In the genomic region with DNA sequence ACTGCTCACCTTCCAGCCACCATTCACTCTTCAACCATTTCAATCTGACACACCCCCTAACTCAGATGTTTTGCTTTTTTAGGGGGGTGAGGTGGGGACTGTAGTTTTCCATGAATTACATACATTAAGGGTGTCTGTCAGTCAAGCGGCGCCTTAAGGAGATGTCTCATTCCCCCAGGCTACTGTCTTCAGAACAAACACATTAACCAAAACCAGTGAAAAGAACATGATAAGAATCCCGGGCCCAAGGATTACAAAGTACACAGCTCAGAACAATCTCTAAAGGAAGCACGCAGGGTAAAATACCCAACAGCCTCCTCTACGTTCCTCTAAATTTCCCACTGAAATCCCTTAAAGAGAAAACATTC, we compare ENCODE assay signal across 1 cellular context.
TF ChIP-seq lines count a peak whose summit lies in the region.

No MANE protein-coding gene starts in this region.

TF ChIP-seq in GM12878, 131 proteins besides CTCF, POLR2A, EP300 and RAD21 (continued from another document):
- TF ChIP-seq, protein P1, sequence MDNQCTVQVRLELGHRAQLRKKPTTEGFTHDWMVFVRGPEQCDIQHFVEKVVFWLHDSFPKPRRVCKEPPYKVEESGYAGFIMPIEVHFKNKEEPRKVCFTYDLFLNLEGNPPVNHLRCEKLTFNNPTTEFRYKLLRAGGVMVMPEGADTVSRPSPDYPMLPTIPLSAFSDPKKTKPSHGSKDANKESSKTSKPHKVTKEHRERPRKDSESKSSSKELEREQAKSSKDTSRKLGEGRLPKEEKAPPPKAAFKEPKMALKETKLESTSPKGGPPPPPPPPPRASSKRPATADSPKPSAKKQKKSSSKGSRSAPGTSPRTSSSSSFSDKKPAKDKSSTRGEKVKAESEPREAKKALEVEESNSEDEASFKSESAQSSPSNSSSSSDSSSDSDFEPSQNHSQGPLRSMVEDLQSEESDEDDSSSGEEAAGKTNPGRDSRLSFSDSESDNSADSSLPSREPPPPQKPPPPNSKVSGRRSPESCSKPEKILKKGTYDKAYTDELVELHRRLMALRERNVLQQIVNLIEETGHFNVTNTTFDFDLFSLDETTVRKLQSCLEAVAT (IDR thresholded peaks at IDR 0.05), result no peak
- TF ChIP-seq, protein P2, sequence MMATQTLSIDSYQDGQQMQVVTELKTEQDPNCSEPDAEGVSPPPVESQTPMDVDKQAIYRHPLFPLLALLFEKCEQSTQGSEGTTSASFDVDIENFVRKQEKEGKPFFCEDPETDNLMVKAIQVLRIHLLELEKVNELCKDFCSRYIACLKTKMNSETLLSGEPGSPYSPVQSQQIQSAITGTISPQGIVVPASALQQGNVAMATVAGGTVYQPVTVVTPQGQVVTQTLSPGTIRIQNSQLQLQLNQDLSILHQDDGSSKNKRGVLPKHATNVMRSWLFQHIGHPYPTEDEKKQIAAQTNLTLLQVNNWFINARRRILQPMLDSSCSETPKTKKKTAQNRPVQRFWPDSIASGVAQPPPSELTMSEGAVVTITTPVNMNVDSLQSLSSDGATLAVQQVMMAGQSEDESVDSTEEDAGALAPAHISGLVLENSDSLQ (IDR thresholded peaks at IDR 0.05), result 0 out of 2 replicates have a peak, but pooled peaks have one; percentile 15
- TF ChIP-seq TBL1XR1 (IDR thresholded peaks at IDR 0.05; ENCODE audit: low read depth, low read length), result no peak
- TF ChIP-seq, protein P3, sequence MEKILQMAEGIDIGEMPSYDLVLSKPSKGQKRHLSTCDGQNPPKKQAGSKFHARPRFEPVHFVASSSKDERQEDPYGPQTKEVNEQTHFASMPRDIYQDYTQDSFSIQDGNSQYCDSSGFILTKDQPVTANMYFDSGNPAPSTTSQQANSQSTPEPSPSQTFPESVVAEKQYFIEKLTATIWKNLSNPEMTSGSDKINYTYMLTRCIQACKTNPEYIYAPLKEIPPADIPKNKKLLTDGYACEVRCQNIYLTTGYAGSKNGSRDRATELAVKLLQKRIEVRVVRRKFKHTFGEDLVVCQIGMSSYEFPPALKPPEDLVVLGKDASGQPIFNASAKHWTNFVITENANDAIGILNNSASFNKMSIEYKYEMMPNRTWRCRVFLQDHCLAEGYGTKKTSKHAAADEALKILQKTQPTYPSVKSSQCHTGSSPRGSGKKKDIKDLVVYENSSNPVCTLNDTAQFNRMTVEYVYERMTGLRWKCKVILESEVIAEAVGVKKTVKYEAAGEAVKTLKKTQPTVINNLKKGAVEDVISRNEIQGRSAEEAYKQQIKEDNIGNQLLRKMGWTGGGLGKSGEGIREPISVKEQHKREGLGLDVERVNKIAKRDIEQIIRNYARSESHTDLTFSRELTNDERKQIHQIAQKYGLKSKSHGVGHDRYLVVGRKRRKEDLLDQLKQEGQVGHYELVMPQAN (conservative IDR thresholded peaks at IDR 0.05), result 0 out of 2 replicates have a peak, but pooled peaks have one; percentile 77
- TF ChIP-seq STAT1 (conservative IDR thresholded peaks at IDR 0.05), result no peak
- no peak for TF ChIP-seq GABPA (IDR thresholded peaks at IDR 0.05; ENCODE audit: low read depth)
- TF ChIP-seq, protein P4, sequence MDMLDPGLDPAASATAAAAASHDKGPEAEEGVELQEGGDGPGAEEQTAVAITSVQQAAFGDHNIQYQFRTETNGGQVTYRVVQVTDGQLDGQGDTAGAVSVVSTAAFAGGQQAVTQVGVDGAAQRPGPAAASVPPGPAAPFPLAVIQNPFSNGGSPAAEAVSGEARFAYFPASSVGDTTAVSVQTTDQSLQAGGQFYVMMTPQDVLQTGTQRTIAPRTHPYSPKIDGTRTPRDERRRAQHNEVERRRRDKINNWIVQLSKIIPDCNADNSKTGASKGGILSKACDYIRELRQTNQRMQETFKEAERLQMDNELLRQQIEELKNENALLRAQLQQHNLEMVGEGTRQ (IDR thresholded peaks at IDR 0.05; ENCODE audit: borderline replicate concordance, low read depth, low read length), result no peak
- no peak for TF ChIP-seq ZNF274 (IDR thresholded peaks at IDR 0.05; ENCODE audit: insufficient read depth, insufficient read length)
- 0 out of 4 replicates have a peak, but pooled peaks of 1 of the 2 experiments have one; percentile 22 for TF ChIP-seq CEBPB (IDR thresholded peaks at IDR 0.05; ENCODE audit: borderline replicate concordance in 1 of 2, low read depth in 2 of 2, low read length in 2 of 2)
- TF ChIP-seq SMARCA5 (IDR thresholded peaks at IDR 0.05), result no peak
- no peak for TF ChIP-seq NBN (IDR thresholded peaks at IDR 0.05)
- TF ChIP-seq RB1 (IDR thresholded peaks at IDR 0.05; ENCODE audit: borderline replicate concordance), result no peak
- no peak for TF ChIP-seq RBBP5 (conservative IDR thresholded peaks at IDR 0.05)
- TF ChIP-seq ETV6 (conservative IDR thresholded peaks at IDR 0.05 in 1 of 2, IDR thresholded peaks at IDR 0.05 in 1 of 2; ENCODE audit: borderline replicate concordance in 1 of 2, low read depth in 1 of 2), result no peak
- TF ChIP-seq BACH1 (IDR thresholded peaks at IDR 0.05; ENCODE audit: borderline replicate concordance), result no peak
- peak; percentile 54; the same call in 1 of the 2 replicates for TF ChIP-seq PAX8 (IDR thresholded peaks at IDR 0.05)
- no peak for TF ChIP-seq MTA3 (IDR thresholded peaks at IDR 0.05; ENCODE audit: borderline replicate concordance, low read length)
- no peak for TF ChIP-seq SRF (IDR thresholded peaks at IDR 0.05; ENCODE audit: low read depth in 2 of 2, low read length in 2 of 2)
